9 cellular contexts compared by ENCODE assay signal in genomic region chr17:43908111-43908721, GRCh38. TPM values are rescaled to one million over a fixed set of nuclear protein-coding genes. Genes with fewer than 3 reads are reported as not detected.
DNase-seq lines count a peak whose midpoint lies in the region; ATAC-seq and TF ChIP-seq lines count a peak whose summit lies in the region.
"Had no signal": no experiment of that assay in that cellular context is flagged by ENCODE, and none has a peak within 500 bp of the region (broad histone marks: within the 10 kb centered on the region; RNA-seq: fewer than 3 reads in every experiment).

No MANE protein-coding gene starts in this region.

- TF ChIP-seq POLR2A in gastroesophageal sphincter (IDR thresholded peaks at IDR 0.05): peak in 1 of 2 donors; percentile 18

- H3K36me3 ChIP-seq in OCI-LY7 (ENCODE audit: insufficient read depth, low read length): no peaks in the 10 kb centered on the region
- H3K36me3 ChIP-seq in gastroesophageal sphincter: peaks cover 0 to 14% of the 10 kb centered on the region in 2 donors

- no peak overlapping the region for H3K27ac ChIP-seq in OCI-LY7 (ENCODE audit: low read depth, low read length, poor library complexity, severe bottlenecking)
- peak overlapping the region; percentile 86 to 96 (median 94) for H3K27ac ChIP-seq in gastroesophageal sphincter
- H3K27ac ChIP-seq: C4-2B had no signal

- ATAC-seq in gastroesophageal sphincter (peak; percentile 77), HG03159 (IDR thresholded peaks at IDR 0.05; ENCODE audit: unreplicated experiment) (no peak)

- no peak for TF ChIP-seq CTCF in OCI-LY7 (conservative IDR thresholded peaks at IDR 0.05; ENCODE audit: low read length)
- TF ChIP-seq CTCF in gastroesophageal sphincter (IDR thresholded peaks at IDR 0.05): no peak

- DNase-seq in NCI-H1417 (lab: John Stamatoyannopoulos, UW) (peak in 2 of 3 experiments; percentile 57 to 61), NCI-H1417 treated with DMSO at 0.1 percent for 48 hours (lab: John Stamatoyannopoulos, UW) (no peak), OCI-LY7 (ENCODE audit: low spot score) (peak; percentile 48), nucleus accumbens (lab: John Stamatoyannopoulos, UW) (peak in 55 of 56 donors; percentile 12 to 90 (median 76)), ureter (ENCODE audit: low spot score) (peak; percentile 72)
- DNase-seq in activated naive CD4-positive, alpha-beta T cell treated with anti-CD3 and anti-CD28 coated beads, Interleukin-2, amount 10 ng/mL, durations not matched to agents 7 days and 5 days: peak; percentile 66

- TF ChIP-seq EP300 in gastroesophageal sphincter (IDR thresholded peaks at IDR 0.05): no peak

- no peaks in the 10 kb centered on the region for H3K9me2 ChIP-seq in OCI-LY7 (ENCODE audit: insufficient read depth, low read length)

- no peaks in the 10 kb centered on the region for H3K36me3 Mint-ChIP-seq in activated naive CD4-positive, alpha-beta T cell treated with anti-CD3 and anti-CD28 coated beads, Interleukin-2, amount 10 ng/mL, durations not matched to agents 7 days and 5 days

- H3K4me3 Mint-ChIP-seq in activated naive CD4-positive, alpha-beta T cell treated with anti-CD3 and anti-CD28 coated beads, Interleukin-2, amount 10 ng/mL, durations not matched to agents 7 days and 5 days: peak overlapping the region; percentile 5

- H3K27me3 Mint-ChIP-seq in activated naive CD4-positive, alpha-beta T cell treated with anti-CD3 and anti-CD28 coated beads, Interleukin-2, amount 10 ng/mL, durations not matched to agents 7 days and 5 days: peaks cover 70% of the 10 kb centered on the region

- H3K4me2 ChIP-seq in OCI-LY7 (ENCODE audit: low read length): peak overlapping the region; percentile 69

- no peaks in the 10 kb centered on the region for H4K20me1 ChIP-seq in OCI-LY7 (ENCODE audit: insufficient read depth, low read length)

- WGBS in gastroesophageal sphincter (ENCODE audit: low coverage in 1 of 2), 2 donors: 10 to 18% methylated on average over 17 of the region's 24 CpGs

- peaks cover 21% of the 10 kb centered on the region for H3K4me1 Mint-ChIP-seq in activated naive CD4-positive, alpha-beta T cell treated with anti-CD3 and anti-CD28 coated beads, Interleukin-2, amount 10 ng/mL, durations not matched to agents 7 days and 5 days

- H3K4me3 ChIP-seq in OCI-LY7 (ENCODE audit: low read depth, low read length, poor library complexity, severe bottlenecking): no peak overlapping the region
- H3K4me3 ChIP-seq in gastroesophageal sphincter: peak overlapping the region; percentile 79 to 81

- peaks cover 14% of the 10 kb centered on the region for H3K27me3 ChIP-seq in gastroesophageal sphincter

- no TSS peak for BruUV-seq in OCI-LY7 (replicated peaks; lab: Mats Ljungman, UMichigan)

- CTCF ChIA-PET in OCI-LY7 (lab: Charles Lee; ENCODE audit: unreplicated experiment): no interaction called here
- CTCF ChIA-PET in activated naive CD4-positive, alpha-beta T cell treated with anti-CD3 and anti-CD28 coated beads, Interleukin-2, amount 10 ng/mL, durations not matched to agents 7 days and 5 days (lab: Charles Lee): interaction anchor here (0.7 to 4.4 kb wide), 7 partner anchors 10 to 95 kb away, joined by 3 to 30 read pairs (median 4); no protein-coding TSS in a partner anchor

- H3K27ac Mint-ChIP-seq in activated naive CD4-positive, alpha-beta T cell treated with anti-CD3 and anti-CD28 coated beads, Interleukin-2, amount 10 ng/mL, durations not matched to agents 7 days and 5 days: no peak overlapping the region

- POLR2A ChIA-PET in OCI-LY7 (lab: Charles Lee): interaction anchor here (0.9 kb wide), 1 partner anchor 17 kb away, joined by 3 read pairs; no protein-coding TSS in a partner anchor

- no peaks in the 10 kb centered on the region for H3K9me3 Mint-ChIP-seq in activated naive CD4-positive, alpha-beta T cell treated with anti-CD3 and anti-CD28 coated beads, Interleukin-2, amount 10 ng/mL, durations not matched to agents 7 days and 5 days

- no peaks in the 10 kb centered on the region for H3K79me2 ChIP-seq in OCI-LY7 (ENCODE audit: insufficient read depth, low read depth, low read length)

- intact Hi-C loops in OCI-LY7 (cut with micrococcal nuclease; ENCODE audit: unreplicated experiment): no loop called here

- H3K4me1 ChIP-seq in OCI-LY7 (ENCODE audit: insufficient read depth, low read length, poor library complexity, severe bottlenecking) (peaks cover 12% of the 10 kb centered on the region), gastroesophageal sphincter (peaks cover 0 to 47% (median 15%) of the 10 kb centered on the region in 3 donors)

- no peak overlapping the region for H2AFZ ChIP-seq in OCI-LY7 (ENCODE audit: low read length)

- H3K9me3 ChIP-seq in OCI-LY7 (ENCODE audit: low read length) (no peaks in the 10 kb centered on the region), gastroesophageal sphincter (no peaks in the 10 kb centered on the region)

RNA-seq across cellular contexts. Expression of gene MPP2, which starts 0.9 kb away (rescaled TPM):
- 0.16 and 0.39 TPM in 2 replicates for total RNA-seq in OCI-LY7 (2014; rRNA removed; shearing (Covaris generic))
- 0.63 and 0.67 TPM in 2 replicates for total RNA-seq in OCI-LY7 (2022)
- total RNA-seq in gastroesophageal sphincter: 10 to 100 TPM in 3 of 4 donors, 1 to 10 TPM in 1; 6.3 to 20.9 (median 15.1) TPM
- total RNA-seq in ureter: 9.8 TPM

RNA-seq across cellular contexts. Expression of gene PPY, which starts 34.1 kb away (rescaled TPM):
- total RNA-seq in OCI-LY7 (2014; rRNA removed; shearing (Covaris generic)): not detected in 2 replicates
- not detected in 2 replicates for total RNA-seq in OCI-LY7 (2022)
- not detected for total RNA-seq in gastroesophageal sphincter
- total RNA-seq in ureter: not detected

RNA-seq across cellular contexts. Expression of gene PYY, which starts 45.5 kb away (rescaled TPM):
- not detected in 2 replicates for total RNA-seq in OCI-LY7 (2014; rRNA removed; shearing (Covaris generic))
- total RNA-seq in OCI-LY7 (2022) (not detected in 2 replicates), gastroesophageal sphincter (not detected), ureter (not detected)
